Comparison of ENCODE assay signal across 12 cellular contexts in genomic region chr2:142872900-142873724, GRCh38. TPM values are rescaled to one million over a fixed set of nuclear protein-coding genes. Genes with fewer than 3 reads are reported as not detected.
DNase-seq lines count a peak whose midpoint lies in the region; ATAC-seq and TF ChIP-seq lines count a peak whose summit lies in the region.
"Had no signal": no experiment of that assay in that cellular context is flagged by ENCODE, and none has a peak within 500 bp of the region (broad histone marks: within the 10 kb centered on the region; RNA-seq: fewer than 3 reads in every experiment).

No MANE protein-coding gene starts in this region.

- H3K27ac ChIP-seq in right lobe of liver (peak overlapping the region in 2 of 3 donors; percentile 63 to 78), coronary artery (peak overlapping the region in 1 of 2 donors; percentile 59)
- H3K27ac ChIP-seq: HL-60, ovary had no signal

- TF ChIP-seq POLR2A in right lobe of liver (IDR thresholded peaks at IDR 0.05) = no peak

- H3K36me3 ChIP-seq in right lobe of liver (no peaks in the 10 kb centered on the region), mucosa of descending colon (ENCODE audit: low read depth) (no peaks in the 10 kb centered on the region)
- H3K36me3 ChIP-seq: ovary had no signal

- peak; percentile 69 for DNase-seq in AG10803 (ENCODE audit: low read depth)
- peak; percentile 91 for DNase-seq in LHCN-M2 (ENCODE audit: low read depth)
- peak; percentile 30 for DNase-seq in brain pericyte (ENCODE audit: low read depth, low spot score)
- no peak for DNase-seq in right lobe of liver
- no peak for DNase-seq in mucosa of descending colon
- DNase-seq in coronary artery (ENCODE audit: low spot score) = no peak
- DNase-seq in COLO668 (lab: John Stamatoyannopoulos, UW; ENCODE audit: unreplicated experiment) = no peak
- DNase-seq: activated T-cell treated with anti-CD3 and anti-CD28 coated beads for 4 hours, ovary had no signal

- TF ChIP-seq CTCF in AG10803 (conservative IDR thresholded peaks at IDR 0.05; ENCODE audit: low read length) (no peak), right lobe of liver (IDR thresholded peaks at IDR 0.05) (no peak), mucosa of descending colon (IDR thresholded peaks at IDR 0.05) (no peak), coronary artery (IDR thresholded peaks at IDR 0.05) (no peak)

- H3K27me3 ChIP-seq in right lobe of liver = no peaks in the 10 kb centered on the region
- H3K27me3 ChIP-seq: ovary had no signal

- intact Hi-C loops in right lobe of liver (cut with DNase I) = no loop called here
- intact Hi-C loops in mucosa of descending colon (cut with DNase I, micrococcal nuclease) = no loop called here

- 67% methylated on average over 6 of the region's 6 CpGs for WGBS in right lobe of liver (ENCODE audit: insufficient coverage, low coverage, low lambda C conversion rate, missing lambda C conversion rate)

- H3K4me1 ChIP-seq in right lobe of liver (peaks cover 0 to 43% (median 12%) of the 10 kb centered on the region in 4 donors), mucosa of descending colon (ENCODE audit: low read depth) (peaks cover 13% of the 10 kb centered on the region)

- H3K9me3 ChIP-seq in right lobe of liver = no peaks in the 10 kb centered on the region
- no peaks in the 10 kb centered on the region for H3K9me3 ChIP-seq in mucosa of descending colon
- H3K9me3 ChIP-seq: ovary had no signal

- ATAC-seq in right lobe of liver = no peak
- ATAC-seq in HG03378 (IDR thresholded peaks at IDR 0.05; ENCODE audit: unreplicated experiment) = no peak
- ATAC-seq in mucosa of descending colon = no peak

- H3K4me3 ChIP-seq in AG10803 (ENCODE audit: low read length) = no peak overlapping the region
- H3K4me3 ChIP-seq in right lobe of liver = no peak overlapping the region
- no peak overlapping the region for H3K4me3 ChIP-seq in mucosa of descending colon
- H3K4me3 ChIP-seq in coronary artery = no peak overlapping the region
- H3K4me3 ChIP-seq: ovary had no signal

RNA-seq across cellular contexts. Expression of gene KYNU, which starts 4.4 kb away (rescaled TPM):
- total RNA-seq in LHCN-M2 (2014; rRNA removed) (0.51 and 1.5 TPM in 2 replicates), right lobe of liver (10 to 100 TPM; 37.0 to 47.5 (median 40.7) TPM), mucosa of descending colon (1 to 10 TPM; 1.7 to 3.3 (median 2.7) TPM)
- polyA plus RNA-seq in LHCN-M2 (2012) = 0.16 TPM
- total RNA-seq: T-helper 2 cell treated with Interferon-gamma antibody and Interleukin-4, amounts not matched to agents 100 ng/mL and 5 ng/mL, for 36 hours had no signal

Comparison
In these comparisons a context has a peak if more than half of its experiments do, and no peak if none do; other contexts are left out.
1. DNase-seq: peak in AG10803 (single experiment), LHCN-M2 (single experiment) and brain pericyte (single experiment); none in right lobe of liver (0 of 3), mucosa of descending colon (0 of 3), coronary artery (single experiment) and COLO668 (single experiment).
2. RNA of gene KYNU, which starts 4.4 kb away (total RNA-seq): 37.0 to 47.5 TPM in right lobe of liver; 1.7 to 3.3 TPM in mucosa of descending colon and 0.51 to 1.5 TPM in LHCN-M2; every median in the first group is over 4 times any median in the second.